Comparison of ENCODE assay signal across 8 cellular contexts in genomic region chr11:75352417-75353206, GRCh38. TPM values are rescaled to one million over a fixed set of nuclear protein-coding genes. Genes with fewer than 3 reads are reported as not detected.
DNase-seq lines count a peak whose midpoint lies in the region; ATAC-seq, FAIRE-seq and TF ChIP-seq lines count a peak whose summit lies in the region.

No MANE protein-coding gene starts in this region.

- peak overlapping the region; percentile 90 for H3K4me3 Mint-ChIP-seq in activated naive CD8-positive, alpha-beta T cell

- H3K4me3 ChIP-seq in kidney (ENCODE audit: low read length in 2 of 2) (peak overlapping the region; percentile 44 to 70), stomach smooth muscle (ENCODE audit: low read length in 2 of 2) (peak overlapping the region; percentile 77 to 98)

- H3K9me3 Mint-ChIP-seq in activated naive CD8-positive, alpha-beta T cell (ENCODE audit: low read depth): no peaks in the 10 kb centered on the region

- peaks cover 66% of the 10 kb centered on the region for H3K4me1 Mint-ChIP-seq in activated naive CD8-positive, alpha-beta T cell (ENCODE audit: low read depth)

- no peaks in the 10 kb centered on the region for H3K27me3 Mint-ChIP-seq in activated naive CD8-positive, alpha-beta T cell

- FAIRE-seq in kidney (lab: Jason Lieb, UNC): no peak

- intact Hi-C loops in kidney (cut with DNase I): no loop called here

- DNase-seq in CD1c-positive myeloid dendritic cell (ENCODE audit: extremely low spot score) (peak; percentile 91), kidney (peak; percentile 28)

- H3K27ac ChIP-seq in kidney (ENCODE audit: low read depth in 2 of 2, low read length in 2 of 2): peak overlapping the region; percentile 25 to 73
- peak overlapping the region; percentile 49 for H3K27ac ChIP-seq in stomach smooth muscle (ENCODE audit: low read length)

- peaks cover 3% of the 10 kb centered on the region for H3K36me3 Mint-ChIP-seq in activated naive CD8-positive, alpha-beta T cell

- ATAC-seq in GM21737 (IDR thresholded peaks at IDR 0.05; ENCODE audit: unreplicated experiment) (no peak), GM21723 (IDR thresholded peaks at IDR 0.05; ENCODE audit: unreplicated experiment) (no peak), GM18498 (IDR thresholded peaks at IDR 0.05; ENCODE audit: unreplicated experiment) (no peak)

- TF ChIP-seq RAD21 in Ishikawa (IDR thresholded peaks at IDR 0.05; ENCODE audit: low read depth): no peak

- H3K27me3 ChIP-seq in stomach smooth muscle (ENCODE audit: control insufficient read depth in 1 of 2, insufficient read depth in 2 of 2, low read length in 2 of 2): no peaks in the 10 kb centered on the region

- peak overlapping the region; percentile 94 for H3K27ac Mint-ChIP-seq in activated naive CD8-positive, alpha-beta T cell

- no peak overlapping the region for H3K9ac ChIP-seq in kidney (ENCODE audit: low read length in 2 of 2)
- peak overlapping the region; percentile 36 to 45 for H3K9ac ChIP-seq in stomach smooth muscle (ENCODE audit: low read length in 2 of 2)

- H3K9me3 ChIP-seq in kidney (ENCODE audit: control insufficient read depth in 1 of 2, low read length in 2 of 2) (no peaks in the 10 kb centered on the region), stomach smooth muscle (ENCODE audit: control insufficient read depth in 2 of 2, low read length in 2 of 2) (no peaks in the 10 kb centered on the region)

- TF ChIP-seq CTCF in kidney (IDR thresholded peaks at IDR 0.05; ENCODE audit: borderline replicate concordance, extremely low read depth, insufficient read depth): no peak

- TF ChIP-seq EP300 in Ishikawa (IDR thresholded peaks at IDR 0.05; ENCODE audit: borderline replicate concordance): no peak

- H3K4me1 ChIP-seq in kidney (ENCODE audit: control insufficient read depth in 1 of 2, insufficient read depth in 1 of 2, low read depth in 1 of 2, low read length in 2 of 2): peaks cover 7 to 38% of the 10 kb centered on the region in 2 donors
- peaks cover 42% of the 10 kb centered on the region for H3K4me1 ChIP-seq in stomach smooth muscle (ENCODE audit: control insufficient read depth, insufficient read depth, low read length)

- H3K36me3 ChIP-seq in kidney (ENCODE audit: control insufficient read depth in 1 of 2, insufficient read depth in 2 of 2, low read length in 2 of 2) (no peaks in the 10 kb centered on the region), stomach smooth muscle (ENCODE audit: control insufficient read depth in 2 of 2, insufficient read depth in 2 of 2, low read length in 2 of 2) (no peaks in the 10 kb centered on the region)

TF ChIP-seq in Ishikawa, 13 proteins besides CTCF, POLR2A, EP300 and RAD21:
- TF ChIP-seq MAX (IDR thresholded peaks at IDR 0.05): no peak
- TF ChIP-seq REST (IDR thresholded peaks at IDR 0.05; ENCODE audit: low read depth): peak; percentile 60
- TF ChIP-seq FOXM1 (IDR thresholded peaks at IDR 0.05; ENCODE audit: borderline replicate concordance, low read depth): no peak
TF ChIP-seq in Ishikawa: peak in this region for 1.

RNA-seq across cellular contexts. Expression of gene ARRB1, which starts 1.2 kb away (rescaled TPM):
- 53.8 TPM for total RNA-seq in kidney
- 17.6 TPM for polyA plus RNA-seq in kidney (ENCODE audit: insufficient read depth, low read depth, low replicate concordance)

RNA-seq across cellular contexts. Expression of gene RPS3, which starts 46.7 kb away (rescaled TPM):
- total RNA-seq in kidney: 1,724 TPM
- 1,510 TPM for polyA plus RNA-seq in kidney (ENCODE audit: insufficient read depth, low read depth, low replicate concordance)

Comparison
In these comparisons a context has a peak if more than half of its experiments do, and no peak if none do; other contexts are left out.
1. H3K9ac ChIP-seq: peak in stomach smooth muscle (2 of 2); none in kidney (0 of 2).